ENCODE assay signal across 9 cellular contexts in genomic region chr5:173973614-173973969, GRCh38. TPM values are rescaled to one million over a fixed set of nuclear protein-coding genes. Genes with fewer than 3 reads are reported as not detected.
DNase-seq lines count a peak whose midpoint lies in the region; ATAC-seq, FAIRE-seq and TF ChIP-seq lines count a peak whose summit lies in the region.
"Had no signal": no experiment of that assay in that cellular context is flagged by ENCODE, and none has a peak within 500 bp of the region (broad histone marks: within the 10 kb centered on the region; RNA-seq: fewer than 3 reads in every experiment).

No MANE protein-coding gene starts in this region.

- peak overlapping the region; percentile 87 for H3K4me3 Mint-ChIP-seq in activated naive CD4-positive, alpha-beta T cell treated with anti-CD3 and anti-CD28 coated beads, Interleukin-2, amount 50 U/mL, for 24 hours

- peak overlapping the region; percentile 12 for H3K4me3 ChIP-seq in hepatocyte
- H3K4me3 ChIP-seq in small intestine (ENCODE audit: low read depth in 1 of 2, low read length in 2 of 2), result peak overlapping the region in 1 of 2 donors; percentile 42

- H3K27me3 ChIP-seq in hepatocyte (no peaks in the 10 kb centered on the region), small intestine (ENCODE audit: control insufficient read depth in 2 of 2, insufficient read depth in 2 of 2, low read length in 2 of 2) (no peaks in the 10 kb centered on the region)

- WGBS in hepatocyte (ENCODE audit: low lambda C conversion rate, missing lambda C conversion rate), result 12% methylated on average over 13 of the region's 13 CpGs
- whole genome bisulfite sequencing in small intestine, 3 donors, result 2 to 15% (median 9%) methylated on average over 13 of the region's 13 CpGs

- H3K9me3 ChIP-seq in hepatocyte (ENCODE audit: low read depth) (no peaks in the 10 kb centered on the region), small intestine (ENCODE audit: control insufficient read depth, low read depth) (no peaks in the 10 kb centered on the region)

- DNase-seq in DMS79 treated with DMSO at 0.1 percent for 48 hours (lab: John Stamatoyannopoulos, UW), result peak; percentile 41
- DNase-seq in DMS79 (lab: John Stamatoyannopoulos, UW), result no peak
- peak; percentile 81 for DNase-seq in hepatocyte (ENCODE audit: low spot score)
- peak; percentile 40 for DNase-seq in small intestine
- no peak for DNase-seq in GM10266 (ENCODE audit: extremely low spot score)

- no peak for TF ChIP-seq CTCF in hepatocyte (IDR thresholded peaks at IDR 0.05; ENCODE audit: poor library complexity)
- TF ChIP-seq CTCF in GM10266 (IDR thresholded peaks at IDR 0.05; ENCODE audit: control insufficient read depth, insufficient read depth, low read depth, missing control alignments), result no peak

- no peaks in the 10 kb centered on the region for H3K9me2 ChIP-seq in hepatocyte (replicated peaks; ENCODE audit: insufficient read depth)

- no peaks in the 10 kb centered on the region for H3K36me3 Mint-ChIP-seq in activated naive CD4-positive, alpha-beta T cell treated with anti-CD3 and anti-CD28 coated beads, Interleukin-2, amount 50 U/mL, for 24 hours

- no peaks in the 10 kb centered on the region for H3K9me3 Mint-ChIP-seq in activated naive CD4-positive, alpha-beta T cell treated with anti-CD3 and anti-CD28 coated beads, Interleukin-2, amount 50 U/mL, for 24 hours

- H3K36me3 ChIP-seq in hepatocyte (replicated peaks; ENCODE audit: insufficient read depth, low read depth), result no peaks in the 10 kb centered on the region
- H3K36me3 ChIP-seq in small intestine (ENCODE audit: control insufficient read depth in 2 of 2, insufficient read depth in 2 of 2, low read length in 2 of 2), result no peaks in the 10 kb centered on the region

- ATAC-seq in HG03159 (IDR thresholded peaks at IDR 0.05; ENCODE audit: unreplicated experiment) (peak; percentile 31), HG02884 (IDR thresholded peaks at IDR 0.05; ENCODE audit: unreplicated experiment) (no peak)

- H3K4me1 ChIP-seq in hepatocyte (ENCODE audit: insufficient read depth) (peaks cover 27% of the 10 kb centered on the region), small intestine (ENCODE audit: control insufficient read depth in 2 of 2, insufficient read depth in 1 of 2, low read depth in 1 of 2, low read length in 1 of 2) (peaks cover 0 to 3% of the 10 kb centered on the region in 2 donors)

- no peaks in the 10 kb centered on the region for H4K20me1 ChIP-seq in hepatocyte (ENCODE audit: insufficient read depth, poor library complexity, severe bottlenecking)

- H2AFZ ChIP-seq in hepatocyte, result peak overlapping the region; percentile 54

- no peaks in the 10 kb centered on the region for H3K79me2 ChIP-seq in hepatocyte

- no peaks in the 10 kb centered on the region for H3K27me3 Mint-ChIP-seq in activated naive CD4-positive, alpha-beta T cell treated with anti-CD3 and anti-CD28 coated beads, Interleukin-2, amount 50 U/mL, for 24 hours

- H3K4me2 ChIP-seq in hepatocyte, result peak overlapping the region; percentile 79

- peak overlapping the region; percentile 74 for H3K27ac ChIP-seq in hepatocyte
- no peak overlapping the region for H3K27ac ChIP-seq in small intestine (ENCODE audit: low read depth in 1 of 2, low read length in 1 of 2)

- no peaks in the 10 kb centered on the region for H3K4me1 Mint-ChIP-seq in activated naive CD4-positive, alpha-beta T cell treated with anti-CD3 and anti-CD28 coated beads, Interleukin-2, amount 50 U/mL, for 24 hours

- FAIRE-seq in small intestine (lab: Jason Lieb, UNC), result no peak
- FAIRE-seq: A204.1 had no signal

- no peak overlapping the region for H3K27ac Mint-ChIP-seq in activated naive CD4-positive, alpha-beta T cell treated with anti-CD3 and anti-CD28 coated beads, Interleukin-2, amount 50 U/mL, for 24 hours

RNA-seq across cellular contexts. Expression of gene C5orf47, which starts 15.4 kb away (rescaled TPM):
- total RNA-seq in hepatocyte, result 0.07 TPM in 1 of 2 replicates, not detected in the other
- 0.28 TPM in 1 of 2 replicates, not detected in the other for polyA plus RNA-seq in hepatocyte
- polyA plus RNA-seq in small intestine, result not detected

Comparison
In these comparisons a context has a peak if more than half of its experiments do, and no peak if none do; other contexts are left out.
1. DNase-seq: peak in DMS79 treated with DMSO at 0.1 percent for 48 hours (single experiment), hepatocyte (single experiment) and small intestine (single experiment); none in DMS79 (single experiment) and GM10266 (single experiment).